2 cellular contexts compared by ENCODE assay signal in the genomic region with DNA sequence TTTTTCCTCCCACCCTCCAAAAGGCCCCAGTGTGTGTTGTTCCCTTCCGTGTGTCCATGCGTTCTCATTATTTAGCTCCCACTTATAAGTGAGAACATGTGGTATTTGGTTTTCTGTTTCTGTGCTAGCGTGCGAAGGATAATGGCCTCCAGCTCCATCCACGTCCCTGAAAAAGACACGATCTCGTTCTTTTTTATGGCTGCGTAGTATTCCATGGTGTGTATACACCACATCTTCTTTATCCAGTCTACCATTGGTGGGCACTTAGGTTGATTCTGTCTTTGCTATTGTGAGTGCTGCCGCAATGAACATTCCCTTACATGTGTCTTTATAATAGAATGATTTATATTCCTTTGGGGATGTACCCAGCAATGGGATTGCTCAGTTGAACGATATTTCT.
TF ChIP-seq lines count a peak whose summit lies in the region.

No MANE protein-coding gene starts in this region.

TF ChIP-seq in WTC11, 78 proteins besides CTCF, POLR2A, EP300 and RAD21 (continues in another document):
- TF ChIP-seq, protein P1, sequence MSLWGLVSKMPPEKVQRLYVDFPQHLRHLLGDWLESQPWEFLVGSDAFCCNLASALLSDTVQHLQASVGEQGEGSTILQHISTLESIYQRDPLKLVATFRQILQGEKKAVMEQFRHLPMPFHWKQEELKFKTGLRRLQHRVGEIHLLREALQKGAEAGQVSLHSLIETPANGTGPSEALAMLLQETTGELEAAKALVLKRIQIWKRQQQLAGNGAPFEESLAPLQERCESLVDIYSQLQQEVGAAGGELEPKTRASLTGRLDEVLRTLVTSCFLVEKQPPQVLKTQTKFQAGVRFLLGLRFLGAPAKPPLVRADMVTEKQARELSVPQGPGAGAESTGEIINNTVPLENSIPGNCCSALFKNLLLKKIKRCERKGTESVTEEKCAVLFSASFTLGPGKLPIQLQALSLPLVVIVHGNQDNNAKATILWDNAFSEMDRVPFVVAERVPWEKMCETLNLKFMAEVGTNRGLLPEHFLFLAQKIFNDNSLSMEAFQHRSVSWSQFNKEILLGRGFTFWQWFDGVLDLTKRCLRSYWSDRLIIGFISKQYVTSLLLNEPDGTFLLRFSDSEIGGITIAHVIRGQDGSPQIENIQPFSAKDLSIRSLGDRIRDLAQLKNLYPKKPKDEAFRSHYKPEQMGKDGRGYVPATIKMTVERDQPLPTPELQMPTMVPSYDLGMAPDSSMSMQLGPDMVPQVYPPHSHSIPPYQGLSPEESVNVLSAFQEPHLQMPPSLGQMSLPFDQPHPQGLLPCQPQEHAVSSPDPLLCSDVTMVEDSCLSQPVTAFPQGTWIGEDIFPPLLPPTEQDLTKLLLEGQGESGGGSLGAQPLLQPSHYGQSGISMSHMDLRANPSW (CRISPR knock-in tag; conservative IDR thresholded peaks at IDR 0.05; ENCODE audit: low read depth), result no peak
- TF ChIP-seq, protein P2, sequence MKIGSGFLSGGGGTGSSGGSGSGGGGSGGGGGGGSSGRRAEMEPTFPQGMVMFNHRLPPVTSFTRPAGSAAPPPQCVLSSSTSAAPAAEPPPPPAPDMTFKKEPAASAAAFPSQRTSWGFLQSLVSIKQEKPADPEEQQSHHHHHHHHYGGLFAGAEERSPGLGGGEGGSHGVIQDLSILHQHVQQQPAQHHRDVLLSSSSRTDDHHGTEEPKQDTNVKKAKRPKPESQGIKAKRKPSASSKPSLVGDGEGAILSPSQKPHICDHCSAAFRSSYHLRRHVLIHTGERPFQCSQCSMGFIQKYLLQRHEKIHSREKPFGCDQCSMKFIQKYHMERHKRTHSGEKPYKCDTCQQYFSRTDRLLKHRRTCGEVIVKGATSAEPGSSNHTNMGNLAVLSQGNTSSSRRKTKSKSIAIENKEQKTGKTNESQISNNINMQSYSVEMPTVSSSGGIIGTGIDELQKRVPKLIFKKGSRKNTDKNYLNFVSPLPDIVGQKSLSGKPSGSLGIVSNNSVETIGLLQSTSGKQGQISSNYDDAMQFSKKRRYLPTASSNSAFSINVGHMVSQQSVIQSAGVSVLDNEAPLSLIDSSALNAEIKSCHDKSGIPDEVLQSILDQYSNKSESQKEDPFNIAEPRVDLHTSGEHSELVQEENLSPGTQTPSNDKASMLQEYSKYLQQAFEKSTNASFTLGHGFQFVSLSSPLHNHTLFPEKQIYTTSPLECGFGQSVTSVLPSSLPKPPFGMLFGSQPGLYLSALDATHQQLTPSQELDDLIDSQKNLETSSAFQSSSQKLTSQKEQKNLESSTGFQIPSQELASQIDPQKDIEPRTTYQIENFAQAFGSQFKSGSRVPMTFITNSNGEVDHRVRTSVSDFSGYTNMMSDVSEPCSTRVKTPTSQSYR (CRISPR knock-in tag; IDR thresholded peaks at IDR 0.05), result no peak
- TF ChIP-seq, protein P3, sequence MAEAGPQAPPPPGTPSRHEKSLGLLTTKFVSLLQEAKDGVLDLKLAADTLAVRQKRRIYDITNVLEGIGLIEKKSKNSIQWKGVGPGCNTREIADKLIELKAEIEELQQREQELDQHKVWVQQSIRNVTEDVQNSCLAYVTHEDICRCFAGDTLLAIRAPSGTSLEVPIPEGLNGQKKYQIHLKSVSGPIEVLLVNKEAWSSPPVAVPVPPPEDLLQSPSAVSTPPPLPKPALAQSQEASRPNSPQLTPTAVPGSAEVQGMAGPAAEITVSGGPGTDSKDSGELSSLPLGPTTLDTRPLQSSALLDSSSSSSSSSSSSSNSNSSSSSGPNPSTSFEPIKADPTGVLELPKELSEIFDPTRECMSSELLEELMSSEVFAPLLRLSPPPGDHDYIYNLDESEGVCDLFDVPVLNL (CRISPR knock-in tag; IDR thresholded peaks at IDR 0.05; ENCODE audit: borderline replicate concordance, low read depth), result no peak
- TF ChIP-seq, protein P4, sequence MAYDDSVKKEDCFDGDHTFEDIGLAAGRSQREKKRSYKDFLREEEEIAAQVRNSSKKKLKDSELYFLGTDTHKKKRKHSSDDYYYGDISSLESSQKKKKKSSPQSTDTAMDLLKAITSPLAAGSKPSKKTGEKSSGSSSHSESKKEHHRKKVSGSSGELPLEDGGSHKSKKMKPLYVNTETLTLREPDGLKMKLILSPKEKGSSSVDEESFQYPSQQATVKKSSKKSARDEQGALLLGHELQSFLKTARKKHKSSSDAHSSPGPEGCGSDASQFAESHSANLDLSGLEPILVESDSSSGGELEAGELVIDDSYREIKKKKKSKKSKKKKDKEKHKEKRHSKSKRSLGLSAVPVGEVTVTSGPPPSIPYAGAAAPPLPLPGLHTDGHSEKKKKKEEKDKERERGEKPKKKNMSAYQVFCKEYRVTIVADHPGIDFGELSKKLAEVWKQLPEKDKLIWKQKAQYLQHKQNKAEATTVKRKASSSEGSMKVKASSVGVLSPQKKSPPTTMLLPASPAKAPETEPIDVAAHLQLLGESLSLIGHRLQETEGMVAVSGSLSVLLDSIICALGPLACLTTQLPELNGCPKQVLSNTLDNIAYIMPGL (CRISPR knock-in tag; IDR thresholded peaks at IDR 0.05), result no peak
- TF ChIP-seq IRF2 (CRISPR knock-in tag; IDR thresholded peaks at IDR 0.05; ENCODE audit: borderline replicate concordance, low read depth) (no peak), ZNF317 (CRISPR knock-in tag; IDR thresholded peaks at IDR 0.05; ENCODE audit: borderline replicate concordance, low read depth) (no peak), ZNF232 (CRISPR knock-in tag; IDR thresholded peaks at IDR 0.05) (no peak), CREB1 (CRISPR knock-in tag; IDR thresholded peaks at IDR 0.05) (no peak), FOXK1 (CRISPR knock-in tag; IDR thresholded peaks at IDR 0.05) (no peak), ZNF263 (CRISPR knock-in tag; IDR thresholded peaks at IDR 0.05; ENCODE audit: low read depth) (no peak)
- TF ChIP-seq, protein P5, sequence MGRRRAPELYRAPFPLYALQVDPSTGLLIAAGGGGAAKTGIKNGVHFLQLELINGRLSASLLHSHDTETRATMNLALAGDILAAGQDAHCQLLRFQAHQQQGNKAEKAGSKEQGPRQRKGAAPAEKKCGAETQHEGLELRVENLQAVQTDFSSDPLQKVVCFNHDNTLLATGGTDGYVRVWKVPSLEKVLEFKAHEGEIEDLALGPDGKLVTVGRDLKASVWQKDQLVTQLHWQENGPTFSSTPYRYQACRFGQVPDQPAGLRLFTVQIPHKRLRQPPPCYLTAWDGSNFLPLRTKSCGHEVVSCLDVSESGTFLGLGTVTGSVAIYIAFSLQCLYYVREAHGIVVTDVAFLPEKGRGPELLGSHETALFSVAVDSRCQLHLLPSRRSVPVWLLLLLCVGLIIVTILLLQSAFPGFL (CRISPR knock-in tag; IDR thresholded peaks at IDR 0.05; ENCODE audit: borderline replicate concordance), result no peak
- TF ChIP-seq, protein P6, sequence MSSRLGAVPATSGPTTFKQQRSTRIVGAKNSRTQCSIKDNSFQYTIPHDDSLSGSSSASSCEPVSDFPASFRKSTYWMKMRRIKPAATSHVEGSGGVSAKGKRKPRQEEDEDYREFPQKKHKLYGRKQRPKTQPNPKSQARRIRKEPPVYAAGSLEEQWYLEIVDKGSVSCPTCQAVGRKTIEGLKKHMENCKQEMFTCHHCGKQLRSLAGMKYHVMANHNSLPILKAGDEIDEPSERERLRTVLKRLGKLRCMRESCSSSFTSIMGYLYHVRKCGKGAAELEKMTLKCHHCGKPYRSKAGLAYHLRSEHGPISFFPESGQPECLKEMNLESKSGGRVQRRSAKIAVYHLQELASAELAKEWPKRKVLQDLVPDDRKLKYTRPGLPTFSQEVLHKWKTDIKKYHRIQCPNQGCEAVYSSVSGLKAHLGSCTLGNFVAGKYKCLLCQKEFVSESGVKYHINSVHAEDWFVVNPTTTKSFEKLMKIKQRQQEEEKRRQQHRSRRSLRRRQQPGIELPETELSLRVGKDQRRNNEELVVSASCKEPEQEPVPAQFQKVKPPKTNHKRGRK (CRISPR knock-in tag; IDR thresholded peaks at IDR 0.05; ENCODE audit: borderline replicate concordance), result no peak

TF ChIP-seq in GM23338, 12 proteins besides CTCF, POLR2A, EP300 and RAD21:
- TF ChIP-seq EZH2phosphoT487 (IDR thresholded peaks at IDR 0.05; ENCODE audit: unreplicated experiment), result no peak
- no peak for TF ChIP-seq EZH2 (IDR thresholded peaks at IDR 0.05; ENCODE audit: low read depth, unreplicated experiment)
- TF ChIP-seq, protein P7, sequence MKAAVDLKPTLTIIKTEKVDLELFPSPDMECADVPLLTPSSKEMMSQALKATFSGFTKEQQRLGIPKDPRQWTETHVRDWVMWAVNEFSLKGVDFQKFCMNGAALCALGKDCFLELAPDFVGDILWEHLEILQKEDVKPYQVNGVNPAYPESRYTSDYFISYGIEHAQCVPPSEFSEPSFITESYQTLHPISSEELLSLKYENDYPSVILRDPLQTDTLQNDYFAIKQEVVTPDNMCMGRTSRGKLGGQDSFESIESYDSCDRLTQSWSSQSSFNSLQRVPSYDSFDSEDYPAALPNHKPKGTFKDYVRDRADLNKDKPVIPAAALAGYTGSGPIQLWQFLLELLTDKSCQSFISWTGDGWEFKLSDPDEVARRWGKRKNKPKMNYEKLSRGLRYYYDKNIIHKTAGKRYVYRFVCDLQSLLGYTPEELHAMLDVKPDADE (IDR thresholded peaks at IDR 0.05), result no peak
- TF ChIP-seq, protein P8, sequence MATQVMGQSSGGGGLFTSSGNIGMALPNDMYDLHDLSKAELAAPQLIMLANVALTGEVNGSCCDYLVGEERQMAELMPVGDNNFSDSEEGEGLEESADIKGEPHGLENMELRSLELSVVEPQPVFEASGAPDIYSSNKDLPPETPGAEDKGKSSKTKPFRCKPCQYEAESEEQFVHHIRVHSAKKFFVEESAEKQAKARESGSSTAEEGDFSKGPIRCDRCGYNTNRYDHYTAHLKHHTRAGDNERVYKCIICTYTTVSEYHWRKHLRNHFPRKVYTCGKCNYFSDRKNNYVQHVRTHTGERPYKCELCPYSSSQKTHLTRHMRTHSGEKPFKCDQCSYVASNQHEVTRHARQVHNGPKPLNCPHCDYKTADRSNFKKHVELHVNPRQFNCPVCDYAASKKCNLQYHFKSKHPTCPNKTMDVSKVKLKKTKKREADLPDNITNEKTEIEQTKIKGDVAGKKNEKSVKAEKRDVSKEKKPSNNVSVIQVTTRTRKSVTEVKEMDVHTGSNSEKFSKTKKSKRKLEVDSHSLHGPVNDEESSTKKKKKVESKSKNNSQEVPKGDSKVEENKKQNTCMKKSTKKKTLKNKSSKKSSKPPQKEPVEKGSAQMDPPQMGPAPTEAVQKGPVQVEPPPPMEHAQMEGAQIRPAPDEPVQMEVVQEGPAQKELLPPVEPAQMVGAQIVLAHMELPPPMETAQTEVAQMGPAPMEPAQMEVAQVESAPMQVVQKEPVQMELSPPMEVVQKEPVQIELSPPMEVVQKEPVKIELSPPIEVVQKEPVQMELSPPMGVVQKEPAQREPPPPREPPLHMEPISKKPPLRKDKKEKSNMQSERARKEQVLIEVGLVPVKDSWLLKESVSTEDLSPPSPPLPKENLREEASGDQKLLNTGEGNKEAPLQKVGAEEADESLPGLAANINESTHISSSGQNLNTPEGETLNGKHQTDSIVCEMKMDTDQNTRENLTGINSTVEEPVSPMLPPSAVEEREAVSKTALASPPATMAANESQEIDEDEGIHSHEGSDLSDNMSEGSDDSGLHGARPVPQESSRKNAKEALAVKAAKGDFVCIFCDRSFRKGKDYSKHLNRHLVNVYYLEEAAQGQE (IDR thresholded peaks at IDR 0.05; ENCODE audit: unreplicated experiment), result no peak
- TF ChIP-seq NANOG (IDR thresholded peaks at IDR 0.05; ENCODE audit: borderline replicate concordance), result no peak
- TF ChIP-seq CREB1 (CRISPR knock-in tag; IDR thresholded peaks at IDR 0.05; ENCODE audit: low read depth), result no peak
- no peak for TF ChIP-seq ZNF331 (CRISPR knock-in tag; IDR thresholded peaks at IDR 0.05; ENCODE audit: low read depth)
- no peak for TF ChIP-seq JUNB (IDR thresholded peaks at IDR 0.05; ENCODE audit: unreplicated experiment)
- TF ChIP-seq ZNF114 (CRISPR knock-in tag; IDR thresholded peaks at IDR 0.05), result no peak
- no peak for TF ChIP-seq POLR2AphosphoS5 (IDR thresholded peaks at IDR 0.05; ENCODE audit: low read depth)
- TF ChIP-seq STAT1 (IDR thresholded peaks at IDR 0.05; ENCODE audit: unreplicated experiment), result no peak
- TF ChIP-seq, protein P9, sequence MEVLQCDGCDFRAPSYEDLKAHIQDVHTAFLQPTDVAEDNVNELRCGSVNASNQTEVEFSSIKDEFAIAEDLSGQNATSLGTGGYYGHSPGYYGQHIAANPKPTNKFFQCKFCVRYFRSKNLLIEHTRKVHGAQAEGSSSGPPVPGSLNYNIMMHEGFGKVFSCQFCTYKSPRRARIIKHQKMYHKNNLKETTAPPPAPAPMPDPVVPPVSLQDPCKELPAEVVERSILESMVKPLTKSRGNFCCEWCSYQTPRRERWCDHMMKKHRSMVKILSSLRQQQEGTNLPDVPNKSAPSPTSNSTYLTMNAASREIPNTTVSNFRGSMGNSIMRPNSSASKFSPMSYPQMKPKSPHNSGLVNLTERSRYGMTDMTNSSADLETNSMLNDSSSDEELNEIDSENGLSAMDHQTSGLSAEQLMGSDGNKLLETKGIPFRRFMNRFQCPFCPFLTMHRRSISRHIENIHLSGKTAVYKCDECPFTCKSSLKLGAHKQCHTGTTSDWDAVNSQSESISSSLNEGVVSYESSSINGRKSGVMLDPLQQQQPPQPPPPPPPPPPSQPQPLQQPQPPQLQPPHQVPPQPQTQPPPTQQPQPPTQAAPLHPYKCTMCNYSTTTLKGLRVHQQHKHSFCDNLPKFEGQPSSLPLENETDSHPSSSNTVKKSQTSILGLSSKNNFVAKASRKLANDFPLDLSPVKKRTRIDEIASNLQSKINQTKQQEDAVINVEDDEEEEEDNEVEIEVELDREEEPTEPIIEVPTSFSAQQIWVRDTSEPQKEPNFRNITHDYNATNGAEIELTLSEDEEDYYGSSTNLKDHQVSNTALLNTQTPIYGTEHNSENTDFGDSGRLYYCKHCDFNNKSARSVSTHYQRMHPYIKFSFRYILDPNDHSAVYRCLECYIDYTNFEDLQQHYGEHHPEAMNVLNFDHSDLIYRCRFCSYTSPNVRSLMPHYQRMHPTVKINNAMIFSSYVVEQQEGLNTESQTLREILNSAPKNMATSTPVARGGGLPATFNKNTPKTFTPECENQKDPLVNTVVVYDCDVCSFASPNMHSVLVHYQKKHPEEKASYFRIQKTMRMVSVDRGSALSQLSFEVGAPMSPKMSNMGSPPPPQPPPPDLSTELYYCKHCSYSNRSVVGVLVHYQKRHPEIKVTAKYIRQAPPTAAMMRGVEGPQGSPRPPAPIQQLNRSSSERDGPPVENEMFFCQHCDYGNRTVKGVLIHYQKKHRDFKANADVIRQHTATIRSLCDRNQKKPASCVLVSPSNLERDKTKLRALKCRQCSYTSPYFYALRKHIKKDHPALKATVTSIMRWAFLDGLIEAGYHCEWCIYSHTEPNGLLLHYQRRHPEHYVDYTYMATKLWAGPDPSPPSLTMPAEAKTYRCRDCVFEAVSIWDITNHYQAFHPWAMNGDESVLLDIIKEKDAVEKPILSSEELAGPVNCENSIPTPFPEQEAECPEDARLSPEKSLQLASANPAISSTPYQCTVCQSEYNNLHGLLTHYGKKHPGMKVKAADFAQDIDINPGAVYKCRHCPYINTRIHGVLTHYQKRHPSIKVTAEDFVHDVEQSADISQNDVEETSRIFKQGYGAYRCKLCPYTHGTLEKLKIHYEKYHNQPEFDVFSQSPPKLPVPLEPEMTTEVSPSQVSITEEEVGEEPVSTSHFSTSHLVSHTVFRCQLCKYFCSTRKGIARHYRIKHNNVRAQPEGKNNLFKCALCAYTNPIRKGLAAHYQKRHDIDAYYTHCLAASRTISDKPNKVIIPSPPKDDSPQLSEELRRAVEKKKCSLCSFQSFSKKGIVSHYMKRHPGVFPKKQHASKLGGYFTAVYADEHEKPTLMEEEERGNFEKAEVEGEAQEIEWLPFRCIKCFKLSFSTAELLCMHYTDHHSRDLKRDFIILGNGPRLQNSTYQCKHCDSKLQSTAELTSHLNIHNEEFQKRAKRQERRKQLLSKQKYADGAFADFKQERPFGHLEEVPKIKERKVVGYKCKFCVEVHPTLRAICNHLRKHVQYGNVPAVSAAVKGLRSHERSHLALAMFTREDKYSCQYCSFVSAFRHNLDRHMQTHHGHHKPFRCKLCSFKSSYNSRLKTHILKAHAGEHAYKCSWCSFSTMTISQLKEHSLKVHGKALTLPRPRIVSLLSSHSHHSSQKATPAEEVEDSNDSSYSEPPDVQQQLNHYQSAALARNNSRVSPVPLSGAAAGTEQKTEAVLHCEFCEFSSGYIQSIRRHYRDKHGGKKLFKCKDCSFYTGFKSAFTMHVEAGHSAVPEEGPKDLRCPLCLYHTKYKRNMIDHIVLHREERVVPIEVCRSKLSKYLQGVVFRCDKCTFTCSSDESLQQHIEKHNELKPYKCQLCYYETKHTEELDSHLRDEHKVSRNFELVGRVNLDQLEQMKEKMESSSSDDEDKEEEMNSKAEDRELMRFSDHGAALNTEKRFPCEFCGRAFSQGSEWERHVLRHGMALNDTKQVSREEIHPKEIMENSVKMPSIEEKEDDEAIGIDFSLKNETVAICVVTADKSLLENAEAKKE (CRISPR knock-in tag; IDR thresholded peaks at IDR 0.05), result no peak
